In genomic region chr6:120378582-120379220, GRCh38 we compare ENCODE assay signal across 8 cellular contexts.
DNase-seq lines count a peak whose midpoint lies in the region; ATAC-seq and TF ChIP-seq lines count a peak whose summit lies in the region.

No MANE protein-coding gene starts in this region.

- H3K9ac ChIP-seq in DND-41 (ENCODE audit: low read depth, low read length): no peak overlapping the region
- H3K9ac ChIP-seq in PC-3 (ENCODE audit: low read length): no peak overlapping the region

- no peaks in the 10 kb centered on the region for H3K27me3 ChIP-seq in DND-41 (ENCODE audit: insufficient read depth, low read length, poor library complexity)
- no peaks in the 10 kb centered on the region for H3K27me3 ChIP-seq in PC-3 (ENCODE audit: low read length)
- H3K27me3 ChIP-seq in foreskin keratinocyte: no peaks in the 10 kb centered on the region
- H3K27me3 ChIP-seq in tibial artery: no peaks in the 10 kb centered on the region

- no peaks in the 10 kb centered on the region for H4K20me1 ChIP-seq in DND-41 (ENCODE audit: insufficient read depth, low read length)
- H4K20me1 ChIP-seq in PC-3 (ENCODE audit: low read length): no peaks in the 10 kb centered on the region

- DNase-seq in DND-41: no peak
- peak; percentile 70 for DNase-seq in PC-3
- peak; percentile 16 to 49 for DNase-seq in foreskin keratinocyte
- no peak for DNase-seq in tibial artery
- DNase-seq in activated CD4-positive, alpha-beta T cell treated with anti-CD3 and anti-CD28 coated beads, Interleukin-2, amount 50 U/mL, for 4 hours: no peak
- no peak for DNase-seq in cortex of kidney (lab: John Stamatoyannopoulos, UW)

- intact Hi-C loops in PC-3 (cut with micrococcal nuclease) (loop anchor here (2.0 to 10.0 kb wide), 4 partner anchors 400 to 1024 kb away; no protein-coding TSS in a partner anchor), tibial artery (cut with DNase I; ENCODE audit: low total_unique reads) (no loop called here)

- no peaks in the 10 kb centered on the region for H3K36me3 ChIP-seq in DND-41 (ENCODE audit: insufficient read depth, low read length)
- H3K36me3 ChIP-seq in PC-3 (ENCODE audit: low read depth, low read length): no peaks in the 10 kb centered on the region; the same call in 1 of the 2 replicates
- no peaks in the 10 kb centered on the region for H3K36me3 ChIP-seq in tibial artery

- H3K4me2 ChIP-seq in DND-41 (ENCODE audit: insufficient read depth, low read length): no peak overlapping the region
- no peak overlapping the region for H3K4me2 ChIP-seq in PC-3 (ENCODE audit: low read length)

- POLR2A ChIA-PET in PC-3 (lab: Charles Lee; ENCODE audit: unreplicated experiment): no interaction called here

- no peaks in the 10 kb centered on the region for H3K9me3 ChIP-seq in DND-41 (ENCODE audit: insufficient read depth, low read length, severe bottlenecking)
- no peaks in the 10 kb centered on the region for H3K9me3 ChIP-seq in PC-3 (ENCODE audit: low read length)
- H3K9me3 ChIP-seq in tibial artery: no peaks in the 10 kb centered on the region

- H3K4me1 ChIP-seq in DND-41 (ENCODE audit: insufficient read depth, low read length) (no peaks in the 10 kb centered on the region), PC-3 (ENCODE audit: insufficient read depth, low read length) (no peaks in the 10 kb centered on the region), foreskin keratinocyte (no peaks in the 10 kb centered on the region), tibial artery (no peaks in the 10 kb centered on the region)

- H3K79me2 ChIP-seq in DND-41 (ENCODE audit: insufficient read depth, low read length) (no peaks in the 10 kb centered on the region), PC-3 (ENCODE audit: low read length) (no peaks in the 10 kb centered on the region)

- H3F3A ChIP-seq in PC-3 (ENCODE audit: low read length, unreplicated experiment): no peaks in the 10 kb centered on the region

- H2AFZ ChIP-seq in DND-41 (ENCODE audit: low read depth, low read length): no peak overlapping the region
- H2AFZ ChIP-seq in PC-3 (ENCODE audit: low read length): no peak overlapping the region

- no TSS peak for BruUV-seq in PC-3 (replicated peaks; lab: Mats Ljungman, UMichigan)

- H3K4me3 ChIP-seq in DND-41 (ENCODE audit: low read depth in 1 of 2, low read length in 2 of 2): no peak overlapping the region
- no peak overlapping the region for H3K4me3 ChIP-seq in PC-3 (ENCODE audit: low read length)
- no peak overlapping the region for H3K4me3 ChIP-seq in tibial artery

- TF ChIP-seq CTCF in DND-41 (IDR thresholded peaks at IDR 0.05; ENCODE audit: borderline replicate concordance, extremely low read depth, low read length, poor library complexity, severe bottlenecking) (peak; percentile 54), PC-3 (conservative IDR thresholded peaks at IDR 0.05; ENCODE audit: low read depth, low read length) (peak; percentile 92), foreskin keratinocyte (conservative IDR thresholded peaks at IDR 0.05) (peak; percentile 92), tibial artery (IDR thresholded peaks at IDR 0.05) (no peak)

- CTCF ChIA-PET in PC-3 (lab: Charles Lee): no interaction called here

- H3K27ac ChIP-seq in DND-41 (ENCODE audit: low read length) (no peak overlapping the region), PC-3 (ENCODE audit: low read length) (no peak overlapping the region), foreskin keratinocyte (no peak overlapping the region), tibial artery (no peak overlapping the region)

- ATAC-seq in DND-41 (ENCODE audit: insufficient read depth, low read depth): 0 out of 3 replicates have a peak, but pooled peaks have one; percentile 50
- peak; percentile 95 for ATAC-seq in GM21360 (IDR thresholded peaks at IDR 0.05; ENCODE audit: unreplicated experiment)
- ATAC-seq in HG03469 (IDR thresholded peaks at IDR 0.05; ENCODE audit: unreplicated experiment): peak; percentile 87
- peak; percentile 81 for ATAC-seq in PC-3
- peak; percentile 84 for ATAC-seq in foreskin keratinocyte

- H3K9me2 ChIP-seq in PC-3 (replicated peaks; ENCODE audit: low read length): no peaks in the 10 kb centered on the region

Comparison
In these comparisons a context has a peak if more than half of its experiments do, and no peak if none do; other contexts are left out.
1. DNase-seq: peak in PC-3 (single experiment) and foreskin keratinocyte (2 of 2); none in DND-41 (single experiment), tibial artery (0 of 2), activated CD4-positive, alpha-beta T cell treated with anti-CD3 and anti-CD28 coated beads, Interleukin-2, amount 50 U/mL, for 4 hours (0 of 2) and cortex of kidney (single experiment).
2. CTCF ChIP-seq: peak in DND-41 (single experiment), PC-3 (single experiment) and foreskin keratinocyte (single experiment); none in tibial artery (0 of 2).
3. Peak in every context shown above with its lines, with median percentiles within 50 percentile points of each other: ATAC-seq.